In the genomic region with DNA sequence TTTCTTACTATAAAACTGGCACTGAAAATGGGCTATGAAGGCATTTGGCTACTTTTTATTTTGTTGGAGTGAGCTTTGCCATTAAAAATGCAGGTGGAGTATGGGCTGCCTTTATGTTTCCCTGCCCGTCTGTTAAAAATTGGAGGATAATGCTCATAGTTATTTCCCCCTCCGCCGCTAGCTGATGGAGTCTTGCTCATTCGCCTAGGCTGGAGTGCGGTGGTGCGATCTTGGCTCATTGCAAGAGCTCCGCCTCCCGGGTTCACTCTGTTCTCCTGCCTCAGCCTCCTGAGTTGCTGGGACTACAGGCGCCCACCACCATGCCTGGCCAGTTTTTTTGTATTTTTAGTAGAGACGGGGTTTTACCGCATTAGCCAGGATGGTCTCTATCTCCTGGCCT, we compare ENCODE assay signal across 24 cellular contexts. TPM values are rescaled to one million over a fixed set of nuclear protein-coding genes. Genes with fewer than 3 reads are reported as not detected.
A peak's percentile ranks its signal among the peaks of the same experiment; 100 is the strongest.
DNase-seq lines count a peak whose midpoint lies in the region; ATAC-seq, FAIRE-seq and TF ChIP-seq lines count a peak whose summit lies in the region.
"Had no signal": no experiment of that assay in that cellular context is flagged by ENCODE, and none has a peak within 500 bp of the region (broad histone marks: within the 10 kb centered on the region; RNA-seq: fewer than 3 reads in every experiment).

No MANE protein-coding gene starts in this region.

- no peak overlapping the region for H2BK120ac ChIP-seq in H1 (replicated peaks; ENCODE audit: low read depth, low read length)

- no peak overlapping the region for H3K56ac ChIP-seq in H1 (replicated peaks; ENCODE audit: insufficient read length, low read depth, low read length)

- no peaks in the 10 kb centered on the region; the same call in 1 of the 2 replicates for H3K79me1 ChIP-seq in H1 (ENCODE audit: low read depth, low read length)

- H3K4me1 ChIP-seq in Loucy (ENCODE audit: insufficient read depth, low read length, poor library complexity, severe bottlenecking), result peaks cover 66% of the 10 kb centered on the region
- peaks cover 0 to 14% (median 7%) of the 10 kb centered on the region in 4 experiments; a peak in 6 of 7 replicates for H3K4me1 ChIP-seq in H1 (replicated peaks in 1 of 4; ENCODE audit: control insufficient read depth in 3 of 4, insufficient read depth in 4 of 4, low read length in 3 of 4)
- H3K4me1 ChIP-seq in psoas muscle, result peaks cover 76% of the 10 kb centered on the region

- peaks cover 94% of the 10 kb centered on the region for H3K4me1 Mint-ChIP-seq in activated naive CD4-positive, alpha-beta T cell treated with anti-CD3 and anti-CD28 coated beads, Interleukin-2, amount 50 U/mL, for 24 hours

- no peak for ATAC-seq in activated naive CD4-positive, alpha-beta T cell treated with anti-CD3 and anti-CD28 coated beads, Interleukin-2, amount 50 U/mL, for 72 hours
- ATAC-seq in psoas muscle, result peak in 1 of 4 donors; percentile 18
- no peak for ATAC-seq in GM18511 (IDR thresholded peaks at IDR 0.05; ENCODE audit: unreplicated experiment)
- ATAC-seq in HG03439 (IDR thresholded peaks at IDR 0.05; ENCODE audit: unreplicated experiment), result no peak
- ATAC-seq: heart left ventricle, Right ventricle myocardium inferior had no signal

- no peaks in the 10 kb centered on the region for H3F3A ChIP-seq in Loucy (ENCODE audit: low read depth)

- H3K36me3 ChIP-seq in Loucy (ENCODE audit: insufficient read depth, low read length) (peaks cover 16% of the 10 kb centered on the region; the same call in 1 of the 2 replicates), H1 (ENCODE audit: control insufficient read depth in 2 of 4, insufficient read depth in 4 of 4, low read length in 3 of 4) (peaks cover 0 to 20% (median 5%) of the 10 kb centered on the region in 4 experiments; a peak in 4 of 8 replicates), psoas muscle (ENCODE audit: insufficient read depth in 1 of 2, low read depth in 1 of 2) (no peaks in the 10 kb centered on the region)
- H3K36me3 ChIP-seq: right atrium auricular region had no signal

- FAIRE-seq in H1 (lab: Jason Lieb, UNC), result no peak
- FAIRE-seq: A204.1, endothelial cell of umbilical vein, GM12891 had no signal

- no peak overlapping the region for H3K18ac ChIP-seq in H1 (ENCODE audit: extremely low read depth, low read length)

- intact Hi-C loops in psoas muscle (cut with DNase I), result no loop called here

- no peaks in the 10 kb centered on the region for H3K9me3 Mint-ChIP-seq in activated naive CD4-positive, alpha-beta T cell treated with anti-CD3 and anti-CD28 coated beads, Interleukin-2, amount 50 U/mL, for 24 hours
- no peaks in the 10 kb centered on the region for H3K9me3 Mint-ChIP-seq in activated naive CD4-positive, alpha-beta T cell treated with anti-CD3 and anti-CD28 coated beads, Interleukin-2, amount 50 U/mL, for 72 hours
- H3K9me3 Mint-ChIP-seq: dendritic cell treated with granulocyte-macrophage colony-stimulating factor and Interleukin-4, amounts not matched to agents 40 ng/mL and 50 ng/mL, for 4 days had no signal

- POLR2A ChIA-PET in H1 (lab: Charles Lee; ENCODE audit: partially characterized antibody), result interaction anchor here (1.0 to 2.6 kb wide), 5 partner anchors 9 to 268 kb away, joined by 3 to 37 read pairs (median 6); partner anchors contain the start of gene G3BP1

- H3K79me2 ChIP-seq in Loucy (ENCODE audit: insufficient read depth, low read length), result peaks cover 100% of the 10 kb centered on the region
- H3K79me2 ChIP-seq in H1 (ENCODE audit: control insufficient read depth in 1 of 2, insufficient read depth in 2 of 2, low read length in 2 of 2), result peaks cover 71 to 100% of the 10 kb centered on the region in 2 experiments

- no peaks in the 10 kb centered on the region for H3K23me2 ChIP-seq in H1 (ENCODE audit: low read depth, low read length)

- no peak overlapping the region for H2BK12ac ChIP-seq in H1 (ENCODE audit: low read depth, low read length)

- H3K4me2 ChIP-seq in Loucy (ENCODE audit: low read depth, low read length, poor library complexity, severe bottlenecking) (peak overlapping the region; percentile 44), H1 (ENCODE audit: insufficient read depth in 1 of 2, low read depth in 2 of 2, low read length in 2 of 2) (peak overlapping the region; percentile 19 to 43; a peak in 2 of 4 replicates)

- H3K23ac ChIP-seq in H1 (ENCODE audit: insufficient read length), result no peak overlapping the region

- no peaks in the 10 kb centered on the region for H3K27me3 Mint-ChIP-seq in activated naive CD4-positive, alpha-beta T cell treated with anti-CD3 and anti-CD28 coated beads, Interleukin-2, amount 50 U/mL, for 24 hours
- H3K27me3 Mint-ChIP-seq: activated CD4-positive, alpha-beta T cell treated with anti-CD3 and anti-CD28 coated beads for 36 hours; dendritic cell treated with granulocyte-macrophage colony-stimulating factor and Interleukin-4, amounts not matched to agents 40 ng/mL and 50 ng/mL, for 4 days had no signal

- no peak overlapping the region for H2BK15ac ChIP-seq in H1 (ENCODE audit: low read length)

- H3K4me3 ChIP-seq in Loucy (ENCODE audit: low read length, poor library complexity, severe bottlenecking) (peak overlapping the region; percentile 56), H1 (ENCODE audit: extremely low read depth in 1 of 4, insufficient read depth in 2 of 4, low read depth in 3 of 4, low read length in 4 of 4) (no peak overlapping the region; a peak in 1 of 8 replicates), psoas muscle (peak overlapping the region; percentile 4)
- H3K4me3 ChIP-seq: heart left ventricle, right atrium auricular region, suprapubic skin had no signal

- WGBS in H1 (ENCODE audit: extremely low coverage in 1 of 2, insufficient coverage in 1 of 2, insufficient read length in 1 of 2, insufficient replicate concordance in 2 of 2, low coverage in 1 of 2, low lambda C conversion rate in 2 of 2, missing lambda C conversion rate in 1 of 2), 2 experiments, result 72% methylated on average over 11 of the region's 11 CpGs; no CpG with 5 or more reads in 1 of the 2 experiments
- WGBS in psoas muscle, 3 donors, result 89 to 90% (median 90%) methylated on average over 11 of the region's 11 CpGs

- H2BK20ac ChIP-seq in H1 (ENCODE audit: low read length), result no peak overlapping the region

- H4K20me1 ChIP-seq in Loucy (ENCODE audit: insufficient read depth, low read length, poor library complexity, severe bottlenecking), result peaks cover 98% of the 10 kb centered on the region
- peaks cover 32 to 74% of the 10 kb centered on the region in 2 experiments for H4K20me1 ChIP-seq in H1 (replicated peaks in 1 of 2; ENCODE audit: control insufficient read depth in 1 of 2, insufficient read depth in 2 of 2, low read length in 2 of 2)

- no peaks in the 10 kb centered on the region for H3K9me2 ChIP-seq in Loucy (replicated peaks; ENCODE audit: low read depth, low read length)

- H2AK5ac ChIP-seq in H1 (ENCODE audit: low read depth, low read length), result no peak overlapping the region

- no peak for DNase-seq in activated naive CD4-positive, alpha-beta T cell treated with anti-CD3 and anti-CD28 coated beads, Interleukin-2, amount 50 U/mL, for 72 hours (ENCODE audit: low spot score in 2 of 2)
- DNase-seq in H1 (ENCODE audit: low read depth in 1 of 2, low spot score in 2 of 2) (no peak), psoas muscle (no peak), NCI-H524 (lab: John Stamatoyannopoulos, UW) (no peak)
- DNase-seq: activated CD4-positive, alpha-beta T cell treated with anti-CD3 and anti-CD28 coated beads for 36 hours; amniotic stem cell; DMS153; heart left ventricle; NCI-H1694 treated with DMSO at 0.1 percent for 48 hours; NCI-H69; stimulated activated CD8-positive, alpha-beta memory T cell treated with anti-CD3 and anti-CD28 coated beads, Interleukin-4, amount 100 ng/mL, for 48 hours; SW 1271 had no signal

- TF ChIP-seq CTCF in Loucy (conservative IDR thresholded peaks at IDR 0.05; ENCODE audit: low read length), result no peak
- TF ChIP-seq CTCF in H1 (IDR thresholded peaks at IDR 0.05; ENCODE audit: control extremely low read depth in 1 of 3, insufficient read depth in 1 of 3, low read depth in 1 of 3, low read length in 3 of 3), result no peak
- no peak for TF ChIP-seq CTCF in psoas muscle (IDR thresholded peaks at IDR 0.05)

- no peak overlapping the region for H2BK5ac ChIP-seq in H1 (ENCODE audit: low read depth, low read length)

- H4K5ac ChIP-seq in H1 (ENCODE audit: insufficient read length, low read depth, low read length), result no peak overlapping the region

- H3K36me3 Mint-ChIP-seq in activated naive CD4-positive, alpha-beta T cell treated with anti-CD3 and anti-CD28 coated beads, Interleukin-2, amount 50 U/mL, for 24 hours, result peaks cover 19% of the 10 kb centered on the region
- H3K36me3 Mint-ChIP-seq in activated naive CD4-positive, alpha-beta T cell treated with anti-CD3 and anti-CD28 coated beads, Interleukin-2, amount 50 U/mL, for 72 hours, result peaks cover 11 to 17% of the 10 kb centered on the region in 2 donors

- CTCF ChIA-PET in H1 (lab: Charles Lee; ENCODE audit: partially characterized antibody), result no interaction called here

- no peak overlapping the region for H3K14ac ChIP-seq in H1 (ENCODE audit: insufficient read length)

- H2AFZ ChIP-seq in Loucy (ENCODE audit: low read length) (no peak overlapping the region), H1 (ENCODE audit: low read length) (no peak overlapping the region)

- no peak overlapping the region for H3K4ac ChIP-seq in H1 (replicated peaks; ENCODE audit: insufficient read length, low read depth, low read length)

- H4K8ac ChIP-seq in H1 (ENCODE audit: extremely low read depth, insufficient read depth, low read length), result no peak overlapping the region

- TF ChIP-seq RAD21 in H1 (IDR thresholded peaks at IDR 0.05 in 1 of 2, conservative IDR thresholded peaks at IDR 0.05 in 1 of 2; ENCODE audit: low read depth in 2 of 2, low read length in 2 of 2), result no peak

- H3K4me3 Mint-ChIP-seq in activated naive CD4-positive, alpha-beta T cell treated with anti-CD3 and anti-CD28 coated beads, Interleukin-2, amount 50 U/mL, for 24 hours, result peak overlapping the region; percentile 58
- H3K4me3 Mint-ChIP-seq: activated CD4-positive, alpha-beta T cell treated with anti-CD3 and anti-CD28 coated beads for 36 hours; dendritic cell treated with granulocyte-macrophage colony-stimulating factor and Interleukin-4, amounts not matched to agents 40 ng/mL and 50 ng/mL, for 4 days had no signal

- H3K27me3 ChIP-seq in Loucy (ENCODE audit: insufficient read depth, low read length, poor library complexity, severe bottlenecking), result no peaks in the 10 kb centered on the region
- no peaks in the 10 kb centered on the region for H3K27me3 ChIP-seq in H1 (replicated peaks in 1 of 4; ENCODE audit: control insufficient read depth in 3 of 4, extremely low read depth in 1 of 4, insufficient read depth in 3 of 4, low read length in 3 of 4)
- H3K27me3 ChIP-seq in psoas muscle (ENCODE audit: insufficient read depth in 3 of 3, low read length in 2 of 3), result no peaks in the 10 kb centered on the region
- H3K27me3 ChIP-seq: heart left ventricle, right atrium auricular region, suprapubic skin had no signal

- TF ChIP-seq EP300 in H1 (IDR thresholded peaks at IDR 0.05; ENCODE audit: borderline replicate concordance in 1 of 2, low read depth in 2 of 2, low read length in 2 of 2), result no peak

- H3K27ac ChIP-seq in H1 (ENCODE audit: low read depth, low read length), result no peak overlapping the region
- H3K27ac ChIP-seq in psoas muscle, result peak overlapping the region; percentile 26
- H3K27ac ChIP-seq: heart left ventricle, HL-60, right atrium auricular region, suprapubic skin had no signal

- no peak overlapping the region for H3K27ac Mint-ChIP-seq in activated naive CD4-positive, alpha-beta T cell treated with anti-CD3 and anti-CD28 coated beads, Interleukin-2, amount 50 U/mL, for 24 hours
- peak overlapping the region in 1 of 2 donors; percentile 36 for H3K27ac Mint-ChIP-seq in activated naive CD4-positive, alpha-beta T cell treated with anti-CD3 and anti-CD28 coated beads, Interleukin-2, amount 50 U/mL, for 72 hours
- H3K27ac Mint-ChIP-seq: dendritic cell treated with granulocyte-macrophage colony-stimulating factor and Interleukin-4, amounts not matched to agents 40 ng/mL and 50 ng/mL, for 4 days had no signal

- no peak for TF ChIP-seq POLR2A in H1 (IDR thresholded peaks at IDR 0.05; ENCODE audit: control extremely low read depth in 1 of 2, low read depth in 2 of 2, low read length in 2 of 2)

- H3K9me3 ChIP-seq in Loucy (ENCODE audit: insufficient read depth, low read depth, low read length), result no peaks in the 10 kb centered on the region
- no peaks in the 10 kb centered on the region for H3K9me3 ChIP-seq in H1 (ENCODE audit: insufficient read depth in 2 of 2, low read depth in 1 of 2, low read length in 1 of 2)
- no peaks in the 10 kb centered on the region for H3K9me3 ChIP-seq in psoas muscle
- H3K9me3 ChIP-seq: heart left ventricle, right atrium auricular region, suprapubic skin had no signal

- no peak overlapping the region for H4K91ac ChIP-seq in H1 (replicated peaks; ENCODE audit: insufficient read length, low read length)

- H3K9ac ChIP-seq in Loucy (ENCODE audit: low read depth, low read length, poor library complexity, severe bottlenecking), result no peak overlapping the region
- no peak overlapping the region for H3K9ac ChIP-seq in H1 (replicated peaks in 1 of 4; ENCODE audit: extremely low read depth in 1 of 4, low read depth in 3 of 4, low read length in 3 of 4)

RNA-seq across cellular contexts. Expression of gene G3BP1, which starts 8.6 kb away (rescaled TPM):
- 100 to 1,000 TPM; 185 to 250 TPM for total RNA-seq in activated naive CD4-positive, alpha-beta T cell treated with anti-CD3 and anti-CD28 coated beads, Interleukin-2, amount 50 U/mL, for 72 hours
- 516 and 529 TPM in 2 replicates for total RNA-seq in H1 (2021; fragmentation: NEBNext Ultra II Directional; extraction: Animal tissue kit (Norgen Biotek cat#: 25700))
- polyA plus RNA-seq in H1 (2011; rRNA removed), result 57.0 and 71.2 TPM in 2 replicates
- polyA plus RNA-seq in H1 (2011; cell fraction: cytosol; rRNA removed), result 72.4 TPM
- 75.6 TPM for polyA plus RNA-seq in H1 (2011; cell fraction: nucleus; rRNA removed)
- polyA plus RNA-seq in H1 (2012, experiment 1 of 2), result 193 to 256 TPM (median 226 TPM) in 4 replicates
- polyA plus RNA-seq in H1 (2012, experiment 2 of 2), result 21.2 TPM
- 127 TPM for polyA plus RNA-seq in H1 (2013, experiment 1 of 2)
- 121 TPM for polyA plus RNA-seq in H1 (2013, experiment 2 of 2)
- 307 and 404 TPM in 2 replicates for polyA minus RNA-seq in H1 (2011; rRNA and poly(A)+ RNA removed)
- polyA minus RNA-seq in H1 (2011; cell fraction: cytosol; rRNA and poly(A)+ RNA removed), result 282 TPM
- polyA minus RNA-seq in H1 (2011; cell fraction: nucleus; rRNA and poly(A)+ RNA removed), result 293 TPM
- 100 to 1,000 TPM; 132 to 230 (median 154) TPM for total RNA-seq in psoas muscle
- polyA plus RNA-seq in psoas muscle, result 100 to 1,000 TPM in 1 of 3 donors, 10 to 100 TPM in 2; 47.0 to 123 (median 58.2) TPM

RNA-seq across cellular contexts. Expression of gene ATOX1, which starts 21.9 kb away (rescaled TPM):
- 10 to 100 TPM; 48.2 to 84.3 TPM for total RNA-seq in activated naive CD4-positive, alpha-beta T cell treated with anti-CD3 and anti-CD28 coated beads, Interleukin-2, amount 50 U/mL, for 72 hours
- total RNA-seq in H1 (2021; fragmentation: NEBNext Ultra II Directional; extraction: Animal tissue kit (Norgen Biotek cat#: 25700)), result 77.9 and 79.9 TPM in 2 replicates
- 232 and 249 TPM in 2 replicates for polyA plus RNA-seq in H1 (2011; rRNA removed)
- 197 TPM for polyA plus RNA-seq in H1 (2011; cell fraction: cytosol; rRNA removed)
- polyA plus RNA-seq in H1 (2011; cell fraction: nucleus; rRNA removed), result 95.2 TPM
- 110 to 175 TPM (median 169 TPM) in 4 replicates for polyA plus RNA-seq in H1 (2012, experiment 1 of 2)
- polyA plus RNA-seq in H1 (2012, experiment 2 of 2), result 332 TPM
- 137 TPM for polyA plus RNA-seq in H1 (2013, experiment 1 of 2)
- 153 TPM for polyA plus RNA-seq in H1 (2013, experiment 2 of 2)
- polyA minus RNA-seq in H1 (2011; rRNA and poly(A)+ RNA removed), result 68.1 and 82.4 TPM in 2 replicates
- 33.2 TPM for polyA minus RNA-seq in H1 (2011; cell fraction: cytosol; rRNA and poly(A)+ RNA removed)
- 40.2 TPM for polyA minus RNA-seq in H1 (2011; cell fraction: nucleus; rRNA and poly(A)+ RNA removed)
- total RNA-seq in psoas muscle, result 10 to 100 TPM; 28.7 to 46.9 (median 40.7) TPM
- polyA plus RNA-seq in psoas muscle, result 10 to 100 TPM; 60.5 to 99.1 (median 80.3) TPM

Comparison
In these comparisons a context has a peak if more than half of its experiments do, and no peak if none do; other contexts are left out.
1. H3K4me3 ChIP-seq: peak in Loucy (single experiment) and psoas muscle (single experiment); none in H1 (0 of 4).